ENCODE assay signal across 34 cellular contexts in genomic region chr2:65598240-65598639, GRCh38.
"Had no signal": no experiment of that assay in that cellular context is flagged by ENCODE, and none has a peak within 500 bp of the region (broad histone marks: within the 10 kb centered on the region; RNA-seq: fewer than 3 reads in every experiment).

No MANE protein-coding gene starts in this region.

- H3K4me3 ChIP-seq: MG63 had no signal

- H3K27me3 ChIP-seq: MG63 had no signal

- H3K36me3 ChIP-seq: MG63 had no signal

- H3K27ac ChIP-seq: KMS-11 had no signal

- H3K9ac ChIP-seq: KMS-11 had no signal

- DNase-seq: Karpas-422, Kasumi-1, KG1, MG63, MM.1S, MV-4-11, NCI-H1048, NCI-H1092, NCI-H1092 treated with DMSO at 0.1 percent for 48 hours, NCI-H1105, NCI-H1105 treated with DMSO at 0.1 percent for 48 hours, NCI-H1417, NCI-H1417 treated with DMSO at 0.1 percent for 48 hours, NCI-H1436, NCI-H1436 treated with DMSO at 0.1 percent for 48 hours, NCI-H146, NCI-H1694, NCI-H1694 treated with DMSO at 0.1 percent for 48 hours, NCI-H187, NCI-H187 treated with DMSO at 0.1 percent for 48 hours, NCI-H1930, NCI-H2029, NCI-H2029 treated with DMSO at 0.1 percent for 48 hours, NCI-H2081, NCI-H2081 treated with DMSO at 0.1 percent for 48 hours, NCI-H2107, NCI-H2171, NCI-H2171 treated with DMSO at 0.1 percent for 48 hours, NCI-H2227 treated with DMSO at 0.1 percent for 48 hours, NCI-H226, NCI-H345, NCI-H446, NCI-H446 treated with DMSO at 0.1 percent for 48 hours had no signal

- H3K4me2 ChIP-seq: KMS-11 had no signal
